In genomic region chr3:64685331-64685799, GRCh38 we compare ENCODE assay signal across 9 cellular contexts. TPM values are rescaled to one million over a fixed set of nuclear protein-coding genes. Genes with fewer than 3 reads are reported as not detected.
A peak's percentile ranks its signal among the peaks of the same experiment; 100 is the strongest.
DNase-seq lines count a peak whose midpoint lies in the region; ATAC-seq, FAIRE-seq and TF ChIP-seq lines count a peak whose summit lies in the region.
"Had no signal": no experiment of that assay in that cellular context is flagged by ENCODE, and none has a peak within 500 bp of the region (broad histone marks: within the 10 kb centered on the region; RNA-seq: fewer than 3 reads in every experiment).

No MANE protein-coding gene starts in this region.

- intact Hi-C loops in body of pancreas (cut with DNase I): no loop called here

- peak; percentile 2 for ATAC-seq in GM18868 (IDR thresholded peaks at IDR 0.05; ENCODE audit: unreplicated experiment)
- no peak for ATAC-seq in body of pancreas
- ATAC-seq in HG02973 (IDR thresholded peaks at IDR 0.05; ENCODE audit: unreplicated experiment): no peak
- no peak for ATAC-seq in HG02981 (IDR thresholded peaks at IDR 0.05; ENCODE audit: unreplicated experiment)

- H3K4me3 ChIP-seq in body of pancreas: peak overlapping the region; percentile 26 to 28
- peak overlapping the region; percentile 50 for H3K4me3 ChIP-seq in iPS-11a (ENCODE audit: low read depth, low read length)
- peak overlapping the region; percentile 81 for H3K4me3 ChIP-seq in retinal pigment epithelial cell (ENCODE audit: low read length)

- H3K9me3 ChIP-seq in body of pancreas: no peaks in the 10 kb centered on the region

- H3K27me3 ChIP-seq in body of pancreas: no peaks in the 10 kb centered on the region

- TF ChIP-seq CTCF in body of pancreas (IDR thresholded peaks at IDR 0.05) (no peak), retinal pigment epithelial cell (conservative IDR thresholded peaks at IDR 0.05; ENCODE audit: low read depth, low read length) (no peak)

- peak overlapping the region; percentile 73 to 89 (median 81) for H3K27ac ChIP-seq in body of pancreas

- H3K4me1 ChIP-seq in body of pancreas: peaks cover 19% of the 10 kb centered on the region

- WGBS in body of pancreas, 2 donors: 0 to 1% methylated on average over 8 to 32 of the region's 32 CpGs

- FAIRE-seq in HTR-8/SVneo (lab: Jason Lieb, UNC): no peak

- no peaks in the 10 kb centered on the region for H3K36me3 ChIP-seq in body of pancreas (replicated peaks in 1 of 2; ENCODE audit: insufficient read depth in 1 of 2, low read depth in 2 of 2)

- no peak for TF ChIP-seq POLR2A in body of pancreas (IDR thresholded peaks at IDR 0.05)

- DNase-seq in body of pancreas: peak; percentile 7 to 42 (median 27)
- no peak for DNase-seq in retinal pigment epithelial cell (ENCODE audit: low read depth)
- no peak for DNase-seq in HTR-8/SVneo (ENCODE audit: insufficient read length, low spot score)
- DNase-seq in NCI-H1048 (lab: John Stamatoyannopoulos, UW): no peak
- DNase-seq: stimulated activated CD4-positive, alpha-beta T cell treated with anti-CD3 and anti-CD28 coated beads, Interleukin-2, amount 100 ng/mL, for 48 hours had no signal

RNA-seq across cellular contexts. Expression of gene ADAMTS9, which starts 2.4 kb away (rescaled TPM):
- total RNA-seq in body of pancreas: 10 to 100 TPM; 27.2 to 54.7 TPM

Comparison
In these comparisons a context has a peak if more than half of its experiments do, and no peak if none do; other contexts are left out.
1. DNase-seq: peak in body of pancreas (4 of 4); none in retinal pigment epithelial cell (single experiment), HTR-8/SVneo (single experiment) and NCI-H1048 (single experiment).
2. H3K4me3 ChIP-seq: peak in every context shown above with its lines; median percentile 81 in retinal pigment epithelial cell; 50 in iPS-11a; 27 in body of pancreas.